ENCODE assay signal across 13 cellular contexts in the genomic region with DNA sequence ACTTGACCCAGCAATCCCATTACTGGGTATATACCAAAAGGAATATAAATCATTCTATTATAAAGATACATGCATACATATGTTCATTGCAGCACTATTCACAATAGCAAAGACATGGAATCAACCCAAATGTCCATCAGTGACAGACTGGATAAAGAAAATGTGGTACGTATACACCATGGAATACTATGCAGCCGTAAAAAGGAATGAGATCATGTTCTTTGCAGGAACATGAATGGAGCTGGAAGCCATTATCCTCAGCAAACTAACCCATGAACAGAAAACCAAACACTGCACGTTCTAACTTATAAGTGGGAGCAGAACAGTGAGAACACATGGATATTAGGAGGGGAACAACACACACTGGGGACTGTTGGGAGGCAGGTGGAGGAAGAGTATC. TPM values are rescaled to one million over a fixed set of nuclear protein-coding genes. Genes with fewer than 3 reads are reported as not detected.
"Had no signal": no experiment of that assay in that cellular context is flagged by ENCODE, and none has a peak within 500 bp of the region (broad histone marks: within the 10 kb centered on the region; RNA-seq: fewer than 3 reads in every experiment).

No MANE protein-coding gene starts in this region.

RNA-seq across cellular contexts. Expression of gene DEFB108B, which starts 3.8 kb away (rescaled TPM):
- total RNA-seq: activated B cell treated with CpG ODN at 0.5 μM for 24 hours; activated CD4-positive, alpha-beta memory T cell treated with anti-CD3 and anti-CD28 coated beads for 36 hours; activated CD4-positive, alpha-beta memory T cell treated with anti-CD3 and anti-CD28 coated beads, Interleukin-2, amount 10 ng/mL, durations not matched to agents 7 days and 5 days; activated CD4-positive, alpha-beta T cell treated with anti-CD3 and anti-CD28 coated beads for 36 hours; activated CD4-positive, alpha-beta T cell treated with anti-CD3 and anti-CD28 coated beads, Interleukin-2, amount 10 ng/mL, durations not matched to agents 24 days and 14 days; activated CD4-positive, alpha-beta T cell treated with anti-CD3 and anti-CD28 coated beads, Interleukin-2, amount 10 ng/mL, durations not matched to agents 7 days and 5 days; activated CD8-positive, alpha-beta memory T cell treated with anti-CD3 and anti-CD28 coated beads for 36 hours; activated CD8-positive, alpha-beta memory T cell treated with anti-CD3 and anti-CD28 coated beads, Interleukin-2, amount 10 ng/mL, durations not matched to agents 7 days and 5 days; activated CD8-positive, alpha-beta T cell treated with anti-CD3 and anti-CD28 coated beads for 36 hours; activated CD8-positive, alpha-beta T cell treated with anti-CD3 and anti-CD28 coated beads, Interleukin-2, amount 10 ng/mL, durations not matched to agents 7 days and 5 days; T-helper 17 cell; T-helper 2 cell treated with Interferon-gamma antibody and Interleukin-4, amounts not matched to agents 100 ng/mL and 5 ng/mL, for 36 hours; WTC11 had no signal

RNA-seq across cellular contexts. Expression of gene DEFB131B, which starts 49.0 kb away (rescaled TPM):
- total RNA-seq: activated B cell treated with CpG ODN at 0.5 μM for 24 hours; activated CD4-positive, alpha-beta memory T cell treated with anti-CD3 and anti-CD28 coated beads for 36 hours; activated CD4-positive, alpha-beta memory T cell treated with anti-CD3 and anti-CD28 coated beads, Interleukin-2, amount 10 ng/mL, durations not matched to agents 7 days and 5 days; activated CD4-positive, alpha-beta T cell treated with anti-CD3 and anti-CD28 coated beads for 36 hours; activated CD4-positive, alpha-beta T cell treated with anti-CD3 and anti-CD28 coated beads, Interleukin-2, amount 10 ng/mL, durations not matched to agents 24 days and 14 days; activated CD4-positive, alpha-beta T cell treated with anti-CD3 and anti-CD28 coated beads, Interleukin-2, amount 10 ng/mL, durations not matched to agents 7 days and 5 days; activated CD8-positive, alpha-beta memory T cell treated with anti-CD3 and anti-CD28 coated beads for 36 hours; activated CD8-positive, alpha-beta memory T cell treated with anti-CD3 and anti-CD28 coated beads, Interleukin-2, amount 10 ng/mL, durations not matched to agents 7 days and 5 days; activated CD8-positive, alpha-beta T cell treated with anti-CD3 and anti-CD28 coated beads for 36 hours; activated CD8-positive, alpha-beta T cell treated with anti-CD3 and anti-CD28 coated beads, Interleukin-2, amount 10 ng/mL, durations not matched to agents 7 days and 5 days; T-helper 17 cell; T-helper 2 cell treated with Interferon-gamma antibody and Interleukin-4, amounts not matched to agents 100 ng/mL and 5 ng/mL, for 36 hours; WTC11 had no signal
